In genomic region chr21:29017639-29018237, GRCh38 we compare ENCODE assay signal across 10 cellular contexts. TPM values are rescaled to one million over a fixed set of nuclear protein-coding genes. Genes with fewer than 3 reads are reported as not detected.
DNase-seq lines count a peak whose midpoint lies in the region; ATAC-seq, FAIRE-seq and TF ChIP-seq lines count a peak whose summit lies in the region.
"Had no signal": no experiment of that assay in that cellular context is flagged by ENCODE, and none has a peak within 500 bp of the region (broad histone marks: within the 10 kb centered on the region; RNA-seq: fewer than 3 reads in every experiment).

No MANE protein-coding gene starts in this region.

- H3K4me1 Mint-ChIP-seq in effector memory CD8-positive, alpha-beta T cell (ENCODE audit: low read depth in 2 of 2), result peaks cover 18 to 22% of the 10 kb centered on the region in 2 donors

- no peaks in the 10 kb centered on the region for H3K27me3 Mint-ChIP-seq in effector memory CD8-positive, alpha-beta T cell

- H3K4me3 ChIP-seq in NT2/D1 (ENCODE audit: insufficient read length, low read depth) (peak overlapping the region; percentile 100), retinal pigment epithelial cell (ENCODE audit: low read length) (peak overlapping the region; percentile 88)

- H3K36me3 ChIP-seq in NT2/D1 (ENCODE audit: insufficient read depth, insufficient read length, low read length), result peaks cover 21% of the 10 kb centered on the region

- H3K9me3 ChIP-seq in NT2/D1 (ENCODE audit: insufficient read depth, low read length), result peaks cover 4% of the 10 kb centered on the region; the same call in 1 of the 2 replicates

- H3K27me3 ChIP-seq in NT2/D1 (ENCODE audit: insufficient read depth, insufficient read length), result no peaks in the 10 kb centered on the region

- H3K9ac ChIP-seq in NT2/D1 (ENCODE audit: insufficient read length, low read depth), result peak overlapping the region; percentile 100

- no peak for ATAC-seq in effector memory CD8-positive, alpha-beta T cell (replicated peaks)
- ATAC-seq in GM21619 (IDR thresholded peaks at IDR 0.05; ENCODE audit: unreplicated experiment), result no peak
- no peak for ATAC-seq in HG03097 (IDR thresholded peaks at IDR 0.05; ENCODE audit: low FRiP score, unreplicated experiment)

- FAIRE-seq in GM12892 (lab: Jason Lieb, UNC), result peak; percentile 81
- FAIRE-seq: H1, TTC549 had no signal

- TF ChIP-seq CTCF in retinal pigment epithelial cell (conservative IDR thresholded peaks at IDR 0.05; ENCODE audit: low read depth, low read length), result no peak

- no peak for TF ChIP-seq POLR2A in GM12892 (IDR thresholded peaks at IDR 0.05; ENCODE audit: low read depth, low read length)

- DNase-seq in GM12892 (ENCODE audit: insufficient read length), result no peak
- DNase-seq in NT2/D1 (ENCODE audit: low read depth, low spot score), result no peak
- no peak for DNase-seq in effector memory CD8-positive, alpha-beta T cell
- DNase-seq in retinal pigment epithelial cell (ENCODE audit: low read depth), result no peak
- DNase-seq in NCI-H526 treated with DMSO at 0.1 percent for 48 hours (lab: John Stamatoyannopoulos, UW), result no peak
- DNase-seq in stimulated activated CD8-positive, alpha-beta memory T cell treated with anti-CD3 and anti-CD28 coated beads, Interleukin-4, amount 100 ng/mL, for 48 hours, result no peak

- peak overlapping the region; percentile 74 to 76 for H3K4me3 Mint-ChIP-seq in effector memory CD8-positive, alpha-beta T cell

- no peaks in the 10 kb centered on the region for H3K9me3 Mint-ChIP-seq in effector memory CD8-positive, alpha-beta T cell

- peak overlapping the region; percentile 85 to 97 for H3K27ac Mint-ChIP-seq in effector memory CD8-positive, alpha-beta T cell

- H3K36me3 Mint-ChIP-seq in effector memory CD8-positive, alpha-beta T cell (ENCODE audit: insufficient read depth), result peaks cover 14% of the 10 kb centered on the region

- no peaks in the 10 kb centered on the region for H3K4me1 ChIP-seq in NT2/D1 (ENCODE audit: insufficient read depth, insufficient read length)

RNA-seq across cellular contexts. Expression of gene RWDD2B, which starts 1.4 kb away (rescaled TPM):
- 18.7 TPM for polyA plus RNA-seq in GM12892 (2012; ENCODE audit: missing spikeins)

RNA-seq across cellular contexts. Expression of gene USP16, which starts 6.7 kb away (rescaled TPM):
- 36.6 TPM for polyA plus RNA-seq in GM12892 (2012; ENCODE audit: missing spikeins)

RNA-seq across cellular contexts. Expression of gene LTN1, which starts 25.1 kb away (rescaled TPM):
- 13.2 TPM for polyA plus RNA-seq in GM12892 (2012; ENCODE audit: missing spikeins)

RNA-seq across cellular contexts. Expression of gene CCT8, which starts 55.7 kb away (rescaled TPM):
- 373 TPM for polyA plus RNA-seq in GM12892 (2012; ENCODE audit: missing spikeins)
